In the genomic region with DNA sequence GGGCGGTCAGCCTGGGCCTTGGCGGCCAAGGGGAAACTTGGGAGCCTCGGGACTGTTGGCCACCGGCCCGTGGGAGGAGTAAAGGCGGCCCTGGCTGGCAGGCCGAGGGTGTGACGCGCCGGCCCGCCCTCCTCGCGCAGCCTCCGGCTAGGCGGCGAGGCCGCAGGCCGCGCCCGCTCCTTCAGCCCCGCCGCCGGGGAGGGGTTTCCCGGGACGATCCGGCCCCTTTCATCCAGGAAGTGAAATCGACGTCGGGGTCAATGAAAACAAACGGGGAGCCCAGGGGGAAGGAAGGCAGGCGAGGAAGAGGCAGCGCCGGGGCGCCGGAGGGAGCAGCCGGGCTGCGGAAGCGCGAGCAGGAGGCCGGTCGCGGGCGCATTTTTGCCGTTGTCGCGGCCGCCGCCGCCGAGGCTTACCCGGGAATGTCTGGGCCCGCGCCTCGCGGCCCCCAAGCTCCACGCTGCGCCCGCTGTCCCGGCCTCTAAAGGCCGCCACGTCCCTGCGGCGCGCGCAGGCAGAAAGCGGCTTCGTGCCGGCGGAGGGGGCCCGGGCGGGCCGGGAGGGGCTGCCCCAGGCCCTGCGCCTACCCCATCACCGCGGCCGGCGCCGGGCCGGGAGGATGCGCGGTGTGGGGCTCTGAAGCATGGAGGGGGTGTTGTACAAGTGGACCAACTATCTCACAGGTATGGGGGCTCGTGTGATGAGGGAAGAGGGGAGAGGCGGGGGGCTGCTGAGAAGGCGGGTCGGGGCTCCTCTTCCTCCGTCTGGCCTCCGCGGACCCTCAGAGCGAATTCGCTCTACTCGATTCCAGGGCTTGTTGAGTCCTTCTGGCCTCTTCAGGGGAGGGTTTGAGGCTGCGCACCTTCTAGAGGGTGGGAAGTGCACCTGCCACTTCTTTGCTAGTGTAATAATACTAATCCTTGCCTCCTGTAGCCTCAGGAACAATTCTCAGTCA, we compare ENCODE assay signal across 8 cellular contexts. TPM values are rescaled to one million over a fixed set of nuclear protein-coding genes. Genes with fewer than 3 reads are reported as not detected.
DNase-seq lines count a peak whose midpoint lies in the region; ATAC-seq and TF ChIP-seq lines count a peak whose summit lies in the region.

A gene (plus strand): TSS at position 231 of the 955 bp plus-strand sequence. CDS start 413 bp downstream, at position 644.

- POLR2A ChIA-PET in naive thymus-derived CD8-positive, alpha-beta T cell (lab: Charles Lee): interaction anchor here (1.0 to 2.2 kb wide), 4 partner anchors 14 to 67 kb away, joined by 3 to 20 read pairs (median 5); a partner anchor contains a TSS

- no peaks in the 10 kb centered on the region for H3K9me3 ChIP-seq in DOHH2 (ENCODE audit: control insufficient read depth, insufficient read depth, low read length)
- H3K9me3 ChIP-seq in KOPT-K1 (ENCODE audit: insufficient read depth, low read length, poor library complexity, severe bottlenecking): no peaks in the 10 kb centered on the region
- no peaks in the 10 kb centered on the region for H3K9me3 ChIP-seq in fibroblast of lung (ENCODE audit: control insufficient read depth, insufficient read depth, low read depth, low read length)

- peak within 1 kb of the TSS; percentile 99 for H3K4me2 ChIP-seq in DOHH2 (ENCODE audit: low read length)
- peak within 1 kb of the TSS; percentile 98 for H3K4me2 ChIP-seq in fibroblast of lung (ENCODE audit: extremely low read depth, insufficient read depth, low read length)

- H3K4me1 ChIP-seq in DOHH2 (ENCODE audit: control insufficient read depth, low read length) (peaks cover 53% of the 10 kb centered on the region), fibroblast of lung (ENCODE audit: control insufficient read depth, extremely low read depth, insufficient read depth, low read length) (peaks cover 2% of the 10 kb centered on the region)

- H3K27ac ChIP-seq in DOHH2 (ENCODE audit: low read depth, low read length) (peak within 1 kb of the TSS; percentile 79), KOPT-K1 (ENCODE audit: low read depth, low read length, poor library complexity, severe bottlenecking) (peak within 1 kb of the TSS; percentile 64), fibroblast of lung (ENCODE audit: insufficient read depth, low read length) (peak within 1 kb of the TSS; percentile 94)

- DNase-seq in RPMI8226 (peak; percentile 90), fibroblast of lung (ENCODE audit: low read depth in 2 of 2) (peak; percentile 95 to 96)
- DNase-seq in activated T-helper 1 cell treated with anti-CD3 and anti-CD28 coated beads, Interleukin-2, amount 50 U/mL, for 16 hours (ENCODE audit: low read depth in 1 of 2, low spot score in 1 of 2): peak; percentile 45 to 62
- DNase-seq in naive thymus-derived CD8-positive, alpha-beta T cell: peak; percentile 45 to 83 (median 66)
- peak; percentile 48 to 70 (median 55) for DNase-seq in stimulated activated naive CD4-positive, alpha-beta T cell (lab: John Stamatoyannopoulos, UW)

- H3K79me2 ChIP-seq in DOHH2 (ENCODE audit: control insufficient read depth, low read length) (peaks cover 78% of the 10 kb centered on the region), fibroblast of lung (ENCODE audit: control insufficient read depth, insufficient read depth, low read length) (peaks cover 37% of the 10 kb centered on the region)

- peak within 1 kb of the TSS; percentile 77 for H3K9ac ChIP-seq in fibroblast of lung (ENCODE audit: insufficient read depth, low read length)

- H3K27ac Mint-ChIP-seq in naive thymus-derived CD8-positive, alpha-beta T cell: peak within 1 kb of the TSS; percentile 96 to 99 (median 98)

- H3K36me3 ChIP-seq in DOHH2 (ENCODE audit: control insufficient read depth, low read length): peaks cover 16% of the 10 kb centered on the region
- H3K36me3 ChIP-seq in KOPT-K1 (ENCODE audit: insufficient read depth, low read length): no peaks in the 10 kb centered on the region
- no peaks in the 10 kb centered on the region for H3K36me3 ChIP-seq in fibroblast of lung (ENCODE audit: control insufficient read depth, insufficient read depth, low read length)

- no peaks in the 10 kb centered on the region for H3K27me3 Mint-ChIP-seq in naive thymus-derived CD8-positive, alpha-beta T cell

- H3K4me1 Mint-ChIP-seq in naive thymus-derived CD8-positive, alpha-beta T cell: peaks cover 24 to 63% (median 58%) of the 10 kb centered on the region in 4 donors

- peak; percentile 64 for ATAC-seq in GM21825 (IDR thresholded peaks at IDR 0.05; ENCODE audit: unreplicated experiment)
- ATAC-seq in naive thymus-derived CD8-positive, alpha-beta T cell: peak; percentile 41 to 62

- no peak for TF ChIP-seq CTCF in DOHH2 (IDR thresholded peaks at IDR 0.05; ENCODE audit: low read depth, low read length, poor library complexity, severe bottlenecking)
- no peak for TF ChIP-seq CTCF in fibroblast of lung (conservative IDR thresholded peaks at IDR 0.05 in 1 of 2, IDR thresholded peaks at IDR 0.05 in 1 of 2; ENCODE audit: low read depth in 1 of 2, low read length in 2 of 2)

- H3K27me3 ChIP-seq in DOHH2 (ENCODE audit: control insufficient read depth, low read length): no peaks in the 10 kb centered on the region
- H3K27me3 ChIP-seq in fibroblast of lung (ENCODE audit: control insufficient read depth, insufficient read depth, low read length): no peaks in the 10 kb centered on the region

- H4K20me1 ChIP-seq in DOHH2 (ENCODE audit: control insufficient read depth, insufficient read depth, low read depth, low read length) (peaks cover 13% of the 10 kb centered on the region; the same call in 1 of the 2 replicates), fibroblast of lung (ENCODE audit: control insufficient read depth, extremely low read depth, insufficient read depth, low read length) (no peaks in the 10 kb centered on the region)

- no peaks in the 10 kb centered on the region; the same call in 1 of the 2 replicates for H3K9me2 ChIP-seq in DOHH2 (replicated peaks; ENCODE audit: control insufficient read depth, low read length)

- H3K4me3 Mint-ChIP-seq in naive thymus-derived CD8-positive, alpha-beta T cell: peak within 1 kb of the TSS; percentile 92 to 99 (median 98)

- peaks cover 0 to 8% (median 0%) of the 10 kb centered on the region in 3 donors for H3K36me3 Mint-ChIP-seq in naive thymus-derived CD8-positive, alpha-beta T cell

- H3K4me3 ChIP-seq in DOHH2 (ENCODE audit: low read length): peak within 1 kb of the TSS; percentile 89
- peak within 1 kb of the TSS; percentile 76 to 99 (median 88) for H3K4me3 ChIP-seq in fibroblast of lung (replicated peaks in 1 of 4; ENCODE audit: control extremely low read depth in 1 of 4, insufficient read depth in 1 of 4, low read depth in 3 of 4, low read length in 4 of 4)

- peaks cover 16% of the 10 kb centered on the region for H3F3A ChIP-seq in DOHH2 (ENCODE audit: control insufficient read depth, insufficient read depth)

- H3K9me3 Mint-ChIP-seq in naive thymus-derived CD8-positive, alpha-beta T cell: no peaks in the 10 kb centered on the region

- peak within 1 kb of the TSS; percentile 18 for H2AFZ ChIP-seq in fibroblast of lung (ENCODE audit: low read length)

RNA-seq across cellular contexts. Expression of the gene that starts here (rescaled TPM):
- 5.9 and 6.2 TPM in 2 replicates for total RNA-seq in fibroblast of lung
- polyA plus RNA-seq in fibroblast of lung: 26.3 and 34.6 TPM in 2 replicates
- 9.0 and 12.0 TPM in 2 replicates for polyA plus RNA-seq in fibroblast of lung (2012)
- polyA minus RNA-seq in fibroblast of lung (ENCODE audit: low replicate concordance): 2.1 and 2.4 TPM in 2 replicates
- 10 to 100 TPM; 39.5 to 40.6 TPM for total RNA-seq in naive thymus-derived CD8-positive, alpha-beta T cell
- 10 to 100 TPM; 18.4 to 24.6 (median 24.4) TPM for polyA plus RNA-seq in naive thymus-derived CD8-positive, alpha-beta T cell

Comparison
In these comparisons a context has a peak if more than half of its experiments do, and no peak if none do; other contexts are left out.
1. Peak in every context shown above with its lines: DNase-seq, ATAC-seq, H3K4me3 ChIP-seq and H3K27ac ChIP-seq.